In genomic region chr21:41230530-41230929, GRCh38 we compare ENCODE assay signal across 28 cellular contexts.
"Had no signal": no experiment of that assay in that cellular context is flagged by ENCODE, and none has a peak within 500 bp of the region (broad histone marks: within the 10 kb centered on the region; RNA-seq: fewer than 3 reads in every experiment).

No MANE protein-coding gene starts in this region.

- DNase-seq: dorsolateral prefrontal cortex; effector CD4-positive, alpha-beta T cell; foreskin fibroblast; gastrocnemius medialis; heart left ventricle; kidney; mesenchymal stem cell; natural killer cell; right lobe of liver; small intestine; stimulated activated CD4-positive, alpha-beta T cell treated with anti-CD3 and anti-CD28 coated beads, Interleukin-12 subunit alpha, Interleukin-12 subunit beta, amount 100 ng/mL, for 4 hours; stimulated activated CD4-positive, alpha-beta T cell treated with anti-CD3 and anti-CD28 coated beads, Interleukin-1b, Interleukin-23, amount 100 ng/mL, for 48 hours; stimulated activated CD4-positive, alpha-beta T cell treated with anti-CD3 and anti-CD28 coated beads, Interleukin-4, amount 100 ng/mL, for 1 hour; stimulated activated CD8-positive, alpha-beta memory T cell treated with anti-CD3 and anti-CD28 coated beads, Interleukin-4, amount 100 ng/mL, for 48 hours; stimulated activated naive CD4-positive, alpha-beta T cell treated with Interleukin-2 at 50 U/mL for 16 hours; stomach; thyroid gland; trophoblast cell had no signal

- H3K79me2 ChIP-seq: hepatocyte, parathyroid adenoma had no signal

- H3K27me3 ChIP-seq: dorsolateral prefrontal cortex, gastrocnemius medialis, heart left ventricle, hepatocyte, neutrophil, right lobe of liver, stomach, thyroid gland had no signal

- H3K4me1 ChIP-seq: gastrocnemius medialis, parathyroid adenoma, right lobe of liver had no signal

- H3K4me1 Mint-ChIP-seq: natural killer cell, neural crest cell had no signal

- H3K36me3 Mint-ChIP-seq: natural killer cell had no signal

- FAIRE-seq: colon, kidney, small intestine had no signal

- H3K4me3 Mint-ChIP-seq: mesothelial cell of epicardium, natural killer cell, neural crest cell had no signal

- H3K9me3 Mint-ChIP-seq: mesothelial cell of epicardium, natural killer cell had no signal

- H2AFZ ChIP-seq: hepatocyte, parathyroid adenoma had no signal

- H3K27ac Mint-ChIP-seq: mesothelial cell of epicardium, natural killer cell, progenitor cell of endocrine pancreas had no signal

- ATAC-seq: gastrocnemius medialis, heart left ventricle, left lobe of liver, natural killer cell, right lobe of liver had no signal

- H3K4me2 ChIP-seq: hepatocyte had no signal

- H3K9me3 ChIP-seq: gastrocnemius medialis, heart left ventricle, neutrophil, right lobe of liver, stomach, thyroid gland had no signal

- H3K27ac ChIP-seq: dorsolateral prefrontal cortex, epithelial cell of prostate, gastrocnemius medialis, heart left ventricle, hepatocyte, neutrophil, parathyroid adenoma, right lobe of liver, stomach, thyroid gland had no signal

- H3K36me3 ChIP-seq: gastrocnemius medialis, neutrophil, right lobe of liver had no signal

- H3K9ac ChIP-seq: parathyroid adenoma had no signal

- H3K4me3 ChIP-seq: dorsolateral prefrontal cortex, gastrocnemius medialis, heart left ventricle, hepatocyte, lung, right lobe of liver, stomach, thyroid gland had no signal

- H3K27me3 Mint-ChIP-seq: progenitor cell of endocrine pancreas had no signal
